In the genomic region with DNA sequence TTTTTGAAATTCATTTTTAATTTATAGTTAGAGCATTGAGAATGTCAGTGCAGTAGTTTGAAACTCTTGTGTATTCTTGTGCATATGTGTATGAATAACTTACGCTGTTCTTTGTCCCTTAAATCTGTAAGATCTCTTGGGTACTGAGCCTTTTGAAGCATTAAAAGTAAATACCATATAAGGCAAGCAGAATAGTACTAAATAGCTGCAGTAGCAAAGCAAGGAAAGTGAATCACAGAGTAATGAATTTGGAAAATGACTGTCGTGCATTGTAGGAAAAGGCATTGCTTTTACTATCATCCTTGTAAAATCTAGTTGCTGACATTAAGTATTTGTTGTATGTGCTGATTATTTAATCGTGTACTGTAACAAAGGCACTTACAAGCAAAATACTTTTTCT, we compare ENCODE assay signal across 12 cellular contexts. TPM values are rescaled to one million over a fixed set of nuclear protein-coding genes. Genes with fewer than 3 reads are reported as not detected.
A peak's percentile ranks its signal among the peaks of the same experiment; 100 is the strongest.
DNase-seq lines count a peak whose midpoint lies in the region; ATAC-seq and TF ChIP-seq lines count a peak whose summit lies in the region.
"Had no signal": no experiment of that assay in that cellular context is flagged by ENCODE, and none has a peak within 500 bp of the region (broad histone marks: within the 10 kb centered on the region; RNA-seq: fewer than 3 reads in every experiment).

No MANE protein-coding gene starts in this region.

- POLR2A ChIA-PET in WTC11 (lab: Charles Lee): no interaction called here

- H4K5ac ChIP-seq in H9 (ENCODE audit: insufficient read length, low read depth, low read length): no peak overlapping the region

- no peaks in the 10 kb centered on the region for H3K36me3 ChIP-seq in gastroesophageal sphincter
- no peaks in the 10 kb centered on the region for H3K36me3 ChIP-seq in smooth muscle cell (ENCODE audit: low read depth)

- H2BK20ac ChIP-seq in H9 (ENCODE audit: low read depth, low read length, poor library complexity, severe bottlenecking): no peak overlapping the region

- H3K79me2 ChIP-seq in H9 (ENCODE audit: insufficient read depth, low read length): peaks cover 37% of the 10 kb centered on the region
- peaks cover 100% of the 10 kb centered on the region for H3K79me2 ChIP-seq in smooth muscle cell (ENCODE audit: low read depth)

- no peak for TF ChIP-seq EP300 in gastroesophageal sphincter (IDR thresholded peaks at IDR 0.05)

- no CpG with 5 or more reads among the region's 3 CpGs for WGBS in H9 (ENCODE audit: extremely low coverage, insufficient read length, low lambda C conversion rate)
- WGBS in gastroesophageal sphincter (ENCODE audit: low coverage in 1 of 2), 2 donors: 24 to 26% methylated on average over 2 to 3 of the region's 3 CpGs
- WGBS in smooth muscle cell (ENCODE audit: low lambda C conversion rate): 17% methylated on average over 3 of the region's 3 CpGs

- H3K4me1 Mint-ChIP-seq in H9 (peaks cover 39 to 42% of the 10 kb centered on the region in 2 experiments), WTC11 (peaks cover 74% of the 10 kb centered on the region)

- H2BK120ac ChIP-seq in H9 (ENCODE audit: low read depth, low read length, poor library complexity, severe bottlenecking): no peak overlapping the region

- H3K27me3 ChIP-seq in H9 (ENCODE audit: insufficient read depth, low read length) (no peaks in the 10 kb centered on the region), gastroesophageal sphincter (no peaks in the 10 kb centered on the region), smooth muscle cell (ENCODE audit: low read depth) (no peaks in the 10 kb centered on the region)

- no peak overlapping the region for H2BK5ac ChIP-seq in H9 (ENCODE audit: insufficient read length, low read length)

- H3K36me3 Mint-ChIP-seq in H9 (ENCODE audit: insufficient read depth in 1 of 3, low read depth in 3 of 3): peaks cover 0 to 6% (median 3%) of the 10 kb centered on the region in 3 experiments; a peak in 4 of 7 replicates
- no peaks in the 10 kb centered on the region for H3K36me3 Mint-ChIP-seq in WTC11
- H3K36me3 Mint-ChIP-seq: activated CD4-positive, alpha-beta memory T cell treated with anti-CD3 and anti-CD28 coated beads for 36 hours had no signal

- H3F3A ChIP-seq in smooth muscle cell (ENCODE audit: low read depth): peaks cover 19% of the 10 kb centered on the region

- no peak overlapping the region for H3K9ac ChIP-seq in H9 (ENCODE audit: extremely low read depth, insufficient read length, low read length)
- peak overlapping the region; percentile 31 for H3K9ac ChIP-seq in smooth muscle cell (ENCODE audit: low read depth)

- H4K20me1 ChIP-seq in H9 (ENCODE audit: control insufficient read depth, insufficient read depth, insufficient read length) (no peaks in the 10 kb centered on the region), smooth muscle cell (ENCODE audit: low read depth) (peaks cover 96% of the 10 kb centered on the region)

- no peak overlapping the region for H4K91ac ChIP-seq in H9 (ENCODE audit: insufficient read length, low read depth, low read length)

- H3K4me3 ChIP-seq in gastroesophageal sphincter (no peak overlapping the region), smooth muscle cell (peak overlapping the region; percentile 20)

- H3K27ac Mint-ChIP-seq in H9 (peak overlapping the region in 2 of 3 experiments; percentile 13 to 32; a peak in 2 of 7 replicates), WTC11 (peak overlapping the region; percentile 42; the same call in 1 of the 2 replicates)
- H3K27ac Mint-ChIP-seq: activated CD4-positive, alpha-beta memory T cell treated with anti-CD3 and anti-CD28 coated beads for 36 hours; activated naive CD4-positive, alpha-beta T cell treated with anti-CD3 and anti-CD28 coated beads for 36 hours had no signal

- H3K27me3 Mint-ChIP-seq in H9 (ENCODE audit: low read depth): no peaks in the 10 kb centered on the region; the same call in 1 of the 2 replicates
- H3K27me3 Mint-ChIP-seq in WTC11 (ENCODE audit: low read depth): no peaks in the 10 kb centered on the region
- H3K27me3 Mint-ChIP-seq: activated CD4-positive, alpha-beta memory T cell treated with anti-CD3 and anti-CD28 coated beads for 36 hours had no signal

- no peak overlapping the region for H3K23ac ChIP-seq in H9 (ENCODE audit: insufficient read length, low read depth, low read length)

- ATAC-seq in WTC11 (no peak), gastroesophageal sphincter (no peak), GM21381 (IDR thresholded peaks at IDR 0.05; ENCODE audit: unreplicated experiment) (no peak), GM19023 (IDR thresholded peaks at IDR 0.05; ENCODE audit: unreplicated experiment) (no peak)

- DNase-seq in H9: no peak
- no peak for DNase-seq in WTC11 (ENCODE audit: low spot score)
- DNase-seq in smooth muscle cell (lab: John Stamatoyannopoulos, UW; ENCODE audit: unreplicated experiment): no peak
- no peak for DNase-seq in GM19240 (ENCODE audit: insufficient read length, low spot score)
- DNase-seq: activated CD4-positive, alpha-beta memory T cell treated with anti-CD3 and anti-CD28 coated beads for 36 hours; activated naive CD4-positive, alpha-beta T cell treated with anti-CD3 and anti-CD28 coated beads for 36 hours; effector CD8-positive, alpha-beta T cell; NCI-H1105; NCI-H774 had no signal

- H4K8ac ChIP-seq in H9 (replicated peaks; ENCODE audit: insufficient read length, low read depth, low read length): no peak overlapping the region

- no peak for TF ChIP-seq CTCF in H9 (conservative IDR thresholded peaks at IDR 0.05)
- no peak for TF ChIP-seq CTCF in WTC11 (IDR thresholded peaks at IDR 0.05)
- TF ChIP-seq CTCF in gastroesophageal sphincter (IDR thresholded peaks at IDR 0.05): no peak
- TF ChIP-seq CTCF in smooth muscle cell (IDR thresholded peaks at IDR 0.05; ENCODE audit: borderline replicate concordance, insufficient read depth, poor library complexity, severe bottlenecking): no peak

- H2BK15ac ChIP-seq in H9 (ENCODE audit: low read depth, low read length): no peak overlapping the region

- no peak overlapping the region for H2AK5ac ChIP-seq in H9 (ENCODE audit: insufficient read length, low read length)

- no peak overlapping the region for H3K4ac ChIP-seq in H9 (ENCODE audit: low read depth, low read length)

- H3K14ac ChIP-seq in H9 (ENCODE audit: insufficient read depth, low read length): no peak overlapping the region

- no peak for TF ChIP-seq POLR2A in gastroesophageal sphincter (IDR thresholded peaks at IDR 0.05)

- CTCF ChIA-PET in WTC11 (lab: Charles Lee): no interaction called here

- H2AFZ ChIP-seq in H9 (ENCODE audit: low read length): no peak overlapping the region
- no peak overlapping the region for H2AFZ ChIP-seq in smooth muscle cell (ENCODE audit: low read depth)

- H3K9me3 Mint-ChIP-seq in H9 (no peaks in the 10 kb centered on the region), WTC11 (no peaks in the 10 kb centered on the region)
- H3K9me3 Mint-ChIP-seq: activated CD4-positive, alpha-beta memory T cell treated with anti-CD3 and anti-CD28 coated beads for 36 hours; activated naive CD4-positive, alpha-beta T cell treated with anti-CD3 and anti-CD28 coated beads for 36 hours had no signal

- H2BK12ac ChIP-seq in H9 (ENCODE audit: insufficient read length, low read depth, low read length): no peak overlapping the region

- no peaks in the 10 kb centered on the region for H3K79me1 ChIP-seq in H9 (ENCODE audit: insufficient read depth, low read depth, low read length, poor library complexity, severe bottlenecking)

- H3K4me3 Mint-ChIP-seq in H9 (no peak overlapping the region), WTC11 (no peak overlapping the region)
- H3K4me3 Mint-ChIP-seq: activated CD4-positive, alpha-beta memory T cell treated with anti-CD3 and anti-CD28 coated beads for 36 hours; activated naive CD4-positive, alpha-beta T cell treated with anti-CD3 and anti-CD28 coated beads for 36 hours had no signal

- no peak overlapping the region for H3K4me2 ChIP-seq in H9 (ENCODE audit: insufficient read depth, insufficient read length, low read length)
- peak overlapping the region; percentile 80 for H3K4me2 ChIP-seq in smooth muscle cell

- no peak overlapping the region for H3T11ph ChIP-seq in H9 (ENCODE audit: low read length)

- H3K27ac ChIP-seq in H9 (ENCODE audit: insufficient read length, low read depth, low read length): no peak overlapping the region
- H3K27ac ChIP-seq in gastroesophageal sphincter: peak overlapping the region; percentile 40 to 59 (median 48)
- peak overlapping the region; percentile 65 for H3K27ac ChIP-seq in smooth muscle cell (ENCODE audit: low read depth)

- no peaks in the 10 kb centered on the region for H3K23me2 ChIP-seq in H9 (ENCODE audit: insufficient read length, low read depth, low read length, poor library complexity, severe bottlenecking)

- H3K4me1 ChIP-seq in H9 (ENCODE audit: insufficient read depth, low read length) (peaks cover 3% of the 10 kb centered on the region; the same call in 1 of the 2 replicates), gastroesophageal sphincter (peaks cover 4 to 89% (median 7%) of the 10 kb centered on the region in 3 donors), smooth muscle cell (ENCODE audit: low read depth) (peaks cover 34% of the 10 kb centered on the region)

- H3K9me3 ChIP-seq in H9 (ENCODE audit: control insufficient read depth, low read depth, low read length): no peaks in the 10 kb centered on the region
- H3K9me3 ChIP-seq in gastroesophageal sphincter: no peaks in the 10 kb centered on the region
- H3K9me3 ChIP-seq in smooth muscle cell (replicated peaks; ENCODE audit: low read depth): no peaks in the 10 kb centered on the region

- H3K56ac ChIP-seq in H9 (ENCODE audit: insufficient read length, low read depth, low read length): no peak overlapping the region

- no peak overlapping the region for H3K18ac ChIP-seq in H9 (ENCODE audit: insufficient read length, low read depth, low read length)

TF ChIP-seq in WTC11, 78 proteins besides CTCF, POLR2A, EP300 and RAD21 (continues in another document):
- no peak for TF ChIP-seq RORB (CRISPR knock-in tag; IDR thresholded peaks at IDR 0.05)
- no peak for TF ChIP-seq RELA (CRISPR knock-in tag; IDR thresholded peaks at IDR 0.05; ENCODE audit: borderline replicate concordance)
- TF ChIP-seq, protein P1, sequence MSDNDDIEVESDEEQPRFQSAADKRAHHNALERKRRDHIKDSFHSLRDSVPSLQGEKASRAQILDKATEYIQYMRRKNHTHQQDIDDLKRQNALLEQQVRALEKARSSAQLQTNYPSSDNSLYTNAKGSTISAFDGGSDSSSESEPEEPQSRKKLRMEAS (CRISPR knock-in tag; IDR thresholded peaks at IDR 0.05): no peak
- no peak for TF ChIP-seq ESRRA (CRISPR knock-in tag; IDR thresholded peaks at IDR 0.05; ENCODE audit: borderline replicate concordance)
- TF ChIP-seq OVOL2 (CRISPR knock-in tag; IDR thresholded peaks at IDR 0.05; ENCODE audit: borderline replicate concordance): no peak
- no peak for TF ChIP-seq HMGA2 (CRISPR knock-in tag; IDR thresholded peaks at IDR 0.05)
- TF ChIP-seq MYBL2 (CRISPR knock-in tag; IDR thresholded peaks at IDR 0.05): no peak
- no peak for TF ChIP-seq ZNF121 (CRISPR knock-in tag; IDR thresholded peaks at IDR 0.05)

RNA-seq across cellular contexts. Expression of a gene that starts 12.1 kb away (rescaled TPM):
- total RNA-seq in H9 (2021) (78.8 and 82.9 TPM in 2 replicates), WTC11 (2021) (59.7 to 64.7 TPM (median 60.5 TPM) in 3 replicates), gastroesophageal sphincter (100 to 1,000 TPM in 2 of 4 donors, 10 to 100 TPM in 2; 71.9 to 125 (median 101) TPM), smooth muscle cell (136 and 172 TPM in 2 replicates)
- 77.3 and 94.5 TPM in 2 replicates for polyA plus RNA-seq in smooth muscle cell
